ENCODE assay signal across 17 cellular contexts in genomic region chr18:44731160-44731865, GRCh38. TPM values are rescaled to one million over a fixed set of nuclear protein-coding genes. Genes with fewer than 3 reads are reported as not detected.
DNase-seq lines count a peak whose midpoint lies in the region; ATAC-seq, FAIRE-seq and TF ChIP-seq lines count a peak whose summit lies in the region.
"Had no signal": no experiment of that assay in that cellular context is flagged by ENCODE, and none has a peak within 500 bp of the region (broad histone marks: within the 10 kb centered on the region; RNA-seq: fewer than 3 reads in every experiment).

No MANE protein-coding gene starts in this region.

- POLR2A ChIA-PET in GM12878 (lab: Charles Lee), result interaction anchor here (0.9 to 1.8 kb wide), 5 partner anchors 10 to 76 kb away, joined by 3 to 8 read pairs (median 3); no protein-coding TSS in a partner anchor

- SMC1A ChIA-PET in GM12878 (lab: Charles Lee; ENCODE audit: uncharacterized antibody, unreplicated experiment), result interaction anchor here (0.7 to 13.7 kb wide), 12 partner anchors 8 to 482 kb away, joined by 3 to 216 read pairs (median 4); no protein-coding TSS in a partner anchor

- in situ Hi-C loops in GM12878 (cut with MboI), result no loop called here

- H2AFZ ChIP-seq in Karpas-422 (ENCODE audit: low read length), result peak overlapping the region; percentile 71
- no peak overlapping the region for H2AFZ ChIP-seq in GM12878 (ENCODE audit: control insufficient read depth, low read depth, low read length)

- H3K36me3 ChIP-seq in Karpas-422 (ENCODE audit: insufficient read depth, low read length), result no peaks in the 10 kb centered on the region
- H3K36me3 ChIP-seq in GM12878 (ENCODE audit: control insufficient read depth in 2 of 2, insufficient read depth in 2 of 2, low read length in 1 of 2), result no peaks in the 10 kb centered on the region
- no peaks in the 10 kb centered on the region for H3K36me3 ChIP-seq in prostate gland
- H3K36me3 ChIP-seq: lower lobe of right lung, Peyer's patch had no signal

- RAD21 ChIA-PET in GM12878 (lab: Charles Lee; ENCODE audit: unreplicated experiment), result interaction anchor here (0.9 to 2.6 kb wide), 8 partner anchors 16 to 140 kb away, joined by 3 to 16 read pairs (median 3); partner anchors contain the start of gene SETBP1

- intact Hi-C loops in GM12878 (cut with micrococcal nuclease; ENCODE audit: unreplicated experiment), result no loop called here
- intact Hi-C loops in prostate gland (cut with DNase I), result no loop called here

- H3K9me3 ChIP-seq in Karpas-422 (ENCODE audit: low read length), result no peaks in the 10 kb centered on the region
- H3K9me3 ChIP-seq in GM12878 (replicated peaks; ENCODE audit: control insufficient read depth, insufficient read depth, low read length), result no peaks in the 10 kb centered on the region
- no peaks in the 10 kb centered on the region for H3K9me3 ChIP-seq in prostate gland
- H3K9me3 ChIP-seq: lower lobe of right lung, Peyer's patch had no signal

- H4K20me1 ChIP-seq in Karpas-422 (ENCODE audit: insufficient read depth, low read depth, low read length), result no peaks in the 10 kb centered on the region
- no peaks in the 10 kb centered on the region for H4K20me1 ChIP-seq in GM12878 (ENCODE audit: control insufficient read depth, insufficient read depth)

- WGBS in GM12878 (ENCODE audit: insufficient coverage, insufficient replicate concordance, low lambda C conversion rate, missing lambda C conversion rate), result 59% methylated on average over 11 of the region's 11 CpGs
- 60% methylated on average over 11 of the region's 11 CpGs for WGBS in prostate gland

- H3K4me3 ChIP-seq in Karpas-422 (ENCODE audit: low read length) (peak overlapping the region; percentile 26; the same call in 1 of the 2 replicates), GM12878 (no peak overlapping the region), prostate gland (no peak overlapping the region)
- H3K4me3 ChIP-seq: lower lobe of right lung, Peyer's patch had no signal

- BruUV-seq in GM12878 (replicated peaks; lab: Mats Ljungman, UMichigan), result no TSS peak

- CTCF ChIA-PET in GM12878 (lab: Yijun Ruan, JAX), result interaction anchor here (0.7 to 1.6 kb wide), 3 partner anchors 28 to 66 kb away, joined by 3 to 4 read pairs (median 4); no protein-coding TSS in a partner anchor

- DNase-seq in Karpas-422 (peak; percentile 80), GM12878 (ENCODE audit: low read depth, low spot score) (no peak), prostate gland (ENCODE audit: low spot score) (no peak), NCI-H524 treated with DMSO at 0.1 percent for 48 hours (lab: John Stamatoyannopoulos, UW) (no peak), NCI-H1048 (lab: John Stamatoyannopoulos, UW) (no peak), AG20443 (ENCODE audit: low spot score) (no peak)
- no peak for DNase-seq in stimulated activated naive CD8-positive, alpha-beta T cell treated with anti-CD3 and anti-CD28 coated beads, Interleukin-15, Interleukin-2, amounts not matched to agents 100 U/mL and 50 U/mL, for 24 hours
- DNase-seq: activated naive CD4-positive, alpha-beta T cell treated with Interleukin-2 at 50 U/mL for 16 hours; COR-L47; cortex of kidney; lower lobe of right lung; NCI-H1436 treated with DMSO at 0.1 percent for 48 hours; right cardiac atrium had no signal

- H3K9ac ChIP-seq in Karpas-422 (ENCODE audit: low read length) (no peak overlapping the region), GM12878 (ENCODE audit: control insufficient read depth, insufficient read depth, low read length) (no peak overlapping the region)

- H3K4me1 ChIP-seq in Karpas-422 (ENCODE audit: low read length) (peaks cover 35% of the 10 kb centered on the region), GM12878 (ENCODE audit: control insufficient read depth, insufficient read depth, low read length) (peaks cover 53% of the 10 kb centered on the region), prostate gland (replicated peaks) (peaks cover 16% of the 10 kb centered on the region)

- TF ChIP-seq RAD21 in GM12878 (IDR thresholded peaks at IDR 0.05; ENCODE audit: insufficient read depth, low read depth, low read length), result no peak

- FAIRE-seq in GM12878 (lab: Jason Lieb, UNC), result no peak
- FAIRE-seq: H1 had no signal

- H3K79me2 ChIP-seq in Karpas-422 (ENCODE audit: low read length), result no peaks in the 10 kb centered on the region
- no peaks in the 10 kb centered on the region for H3K79me2 ChIP-seq in GM12878 (ENCODE audit: control insufficient read depth, insufficient read depth, low read length)

- no peaks in the 10 kb centered on the region; the same call in 1 of the 2 replicates for H3K9me2 ChIP-seq in Karpas-422 (replicated peaks; ENCODE audit: insufficient read depth, low read length)

- ATAC-seq in GM18511 (IDR thresholded peaks at IDR 0.05; ENCODE audit: unreplicated experiment) (peak; percentile 29), GM12878 (peak; percentile 56)
- no peak for ATAC-seq in stimulated activated naive CD8-positive, alpha-beta T cell treated with anti-CD3 and anti-CD28 coated beads, Interleukin-15, Interleukin-2, amounts not matched to agents 100 U/mL and 50 U/mL, for 24 hours
- ATAC-seq: lower lobe of right lung, right cardiac atrium, WTC11 had no signal

- no peak for TF ChIP-seq CTCF in GM12878 (IDR thresholded peaks at IDR 0.05 in 2 of 3, conservative IDR thresholded peaks at IDR 0.05 in 1 of 3; ENCODE audit: control insufficient read depth in 2 of 3, extremely low read depth in 1 of 3, insufficient read depth in 1 of 3, low read depth in 3 of 3, low read length in 3 of 3)
- no peak for TF ChIP-seq CTCF in prostate gland (IDR thresholded peaks at IDR 0.05)

- no peak for TF ChIP-seq EP300 in GM12878 (IDR thresholded peaks at IDR 0.05; ENCODE audit: borderline replicate concordance in 1 of 2, control insufficient read depth in 1 of 2, low read depth in 2 of 2, low read length in 2 of 2)

- TF ChIP-seq POLR2A in GM12878 (IDR thresholded peaks at IDR 0.05; ENCODE audit: low read depth, low read length) (no peak), prostate gland (IDR thresholded peaks at IDR 0.05) (no peak)

- H3K4me2 ChIP-seq in Karpas-422 (ENCODE audit: low read depth, low read length, poor library complexity, severe bottlenecking), result peak overlapping the region; percentile 61
- H3K4me2 ChIP-seq in GM12878 (ENCODE audit: control insufficient read depth, insufficient read depth), result 0 out of 2 replicates have a peak overlapping the region, but pooled peaks have one; percentile 14

- peak overlapping the region; percentile 54; the same call in 1 of the 2 replicates for H3K27ac ChIP-seq in Karpas-422 (ENCODE audit: low read length)
- no peak overlapping the region for H3K27ac ChIP-seq in GM12878 (ENCODE audit: control insufficient read depth, insufficient read depth)
- H3K27ac ChIP-seq in prostate gland, result peak overlapping the region; percentile 23 to 35
- H3K27ac ChIP-seq: lower lobe of right lung had no signal

- H3K27me3 ChIP-seq in Karpas-422 (ENCODE audit: low read length) (no peaks in the 10 kb centered on the region), GM12878 (replicated peaks in 1 of 2; ENCODE audit: control insufficient read depth in 2 of 2, insufficient read depth in 2 of 2, low read length in 1 of 2) (no peaks in the 10 kb centered on the region), prostate gland (replicated peaks; ENCODE audit: insufficient read depth) (no peaks in the 10 kb centered on the region)
- H3K27me3 ChIP-seq: Peyer's patch had no signal

TF ChIP-seq in GM12878, 131 proteins besides CTCF, POLR2A, EP300 and RAD21 (continues in another document):
- TF ChIP-seq TARDBP (IDR thresholded peaks at IDR 0.05; ENCODE audit: borderline replicate concordance) (no peak), NBN (IDR thresholded peaks at IDR 0.05) (peak; percentile 29; the same call in 1 of the 2 replicates), PKNOX1 (IDR thresholded peaks at IDR 0.05) (peak; percentile 83), PBX3 (IDR thresholded peaks at IDR 0.05; ENCODE audit: insufficient replicate concordance, low read depth, low read length) (peak; percentile 58), POLR2AphosphoS5 (IDR thresholded peaks at IDR 0.05; ENCODE audit: low read length) (no peak)

RNA-seq across cellular contexts. Expression of gene SETBP1, which starts 50.6 kb away (rescaled TPM):
- 3.4 and 5.4 TPM in 2 replicates for total RNA-seq in Karpas-422 (2014; rRNA removed; shearing (Covaris generic); ENCODE audit: low replicate concordance)
- 124 and 128 TPM in 2 replicates for total RNA-seq in GM12878 (2013; cell fraction: nucleolus; rRNA removed)
- total RNA-seq in GM12878 (2014; rRNA removed) (13.5 and 13.7 TPM in 2 replicates), GM12878 (2014; rRNA removed; fragmentation: Illumina TruSeq; extraction: Trizol) (11.9 and 12.5 TPM in 2 replicates), GM12878 (2021) (23.7 and 29.7 TPM in 2 replicates), prostate gland (10 to 100 TPM; 28.4 to 45.1 TPM)
- polyA plus RNA-seq in GM12878 (2011; ENCODE audit: low read depth), result 1.9 TPM
- polyA plus RNA-seq in GM12878 (2011; rRNA removed) (15.0 and 15.4 TPM in 2 replicates), GM12878 (2014; fragmentation: Illumina TruSeq; extraction: Trizol) (9.7 and 10.3 TPM in 2 replicates), GM12878 (2014; fragmentation: Nextera tagmentation; extraction: Ambion mirVana) (1 to 10 TPM in 1 of 2 experiments, under 1 TPM in 1; 0.99 to 2.6 TPM), GM12878 (2014; rRNA removed) (6.9 and 7.0 TPM in 2 replicates), GM12878 (2016; fragmentation: Nextera tagmentation; extraction: Ambion mirVana) (1 to 10 TPM; 4.0 to 4.3 TPM)
- 8.8 and 10.3 TPM in 2 replicates for polyA plus RNA-seq in GM12878 (2011; cell fraction: cytosol; rRNA removed)
- polyA plus RNA-seq in GM12878 (2011; cell fraction: nucleus; rRNA removed), result 31.0 and 32.9 TPM in 2 replicates
- 2.0 and 3.2 TPM in 2 replicates for polyA plus RNA-seq in GM12878 (2012)
- 41.5 and 46.6 TPM in 2 replicates for polyA minus RNA-seq in GM12878 (2011; rRNA and poly(A)+ RNA removed)
- 9.6 and 12.1 TPM in 2 replicates for polyA minus RNA-seq in GM12878 (2011; cell fraction: cytosol; rRNA and poly(A)+ RNA removed)
- 77.5 and 127 TPM in 2 replicates for polyA minus RNA-seq in GM12878 (2011; cell fraction: nucleus; rRNA and poly(A)+ RNA removed)
